33 cellular contexts compared by ENCODE assay signal in genomic region chr3:7927015-7927414, GRCh38.
"Had no signal": no experiment of that assay in that cellular context is flagged by ENCODE, and none has a peak within 500 bp of the region (broad histone marks: within the 10 kb centered on the region; RNA-seq: fewer than 3 reads in every experiment).

No MANE protein-coding gene starts in this region.

- H3K27me3 ChIP-seq: ascending aorta, cardiac muscle cell had no signal

- H3K4me1 ChIP-seq: ascending aorta had no signal

- DNase-seq: activated B cell treated with CpG ODN at 0.5 μM for 24 hours; activated CD4-positive, alpha-beta memory T cell treated with anti-CD3 and anti-CD28 coated beads for 36 hours; activated CD4-positive, alpha-beta T cell treated with anti-CD3 and anti-CD28 coated beads for 48 hours; activated CD4-positive, alpha-beta T cell treated with anti-CD3 and anti-CD28 coated beads, Interleukin-2, amount 50 U/mL, for 1 hour; activated CD4-positive, alpha-beta T cell treated with anti-CD3 and anti-CD28 coated beads, Interleukin-2, amount 50 U/mL, for 4 hours; activated CD4-positive, CD25-positive, alpha-beta regulatory T cell treated with anti-CD3 and anti-CD28 coated beads, Interleukin-2, amount 50 U/mL, for 72 hours; activated CD8-positive, alpha-beta memory T cell treated with anti-CD3 and anti-CD28 coated beads, Interleukin-2, amount 50 U/mL, for 4 hours; activated CD8-positive, alpha-beta T cell treated with anti-CD3 and anti-CD28 coated beads for 36 hours; activated effector memory CD4-positive, alpha-beta T cell treated with Interleukin-2 at 50 U/mL for 16 hours; activated gamma-delta T cell; activated naive CD4-positive, alpha-beta T cell treated with anti-CD3 and anti-CD28 coated beads, Interleukin-2, amount 10 ng/mL, durations not matched to agents 7 days and 5 days; activated naive CD4-positive, alpha-beta T cell treated with Interleukin-2 at 50 U/mL for 16 hours; activated T-cell treated with anti-CD3 and anti-CD28 coated beads for 4 hours; activated T-cell treated with anti-CD3 and anti-CD28 coated beads, Interleukin-2, amount 50 U/mL, for 1 hour; activated T-cell treated with anti-CD3 and anti-CD28 coated beads, Interleukin-2, amount 50 U/mL, for 4 hours; activated T-cell treated with anti-CD3 and anti-CD28 coated beads, Interleukin-2, amount 50 U/mL, for 72 hours; amygdala; anterior cingulate cortex; cerebellar nuclear complex; T-cell; T-helper 17 cell; T1000 had no signal

- H3K9me3 ChIP-seq: ascending aorta had no signal

- H3K4me1 Mint-ChIP-seq: activated B cell treated with CpG ODN at 0.5 μM for 24 hours; brain; central memory CD8-positive, alpha-beta T cell; T-helper 17 cell had no signal

- FAIRE-seq: bronchial epithelial cell, TTC549 had no signal

- H3K4me3 Mint-ChIP-seq: activated B cell treated with CpG ODN at 0.5 μM for 24 hours; activated CD4-positive, alpha-beta memory T cell treated with anti-CD3 and anti-CD28 coated beads for 36 hours; activated CD8-positive, alpha-beta T cell treated with anti-CD3 and anti-CD28 coated beads for 36 hours; activated naive CD4-positive, alpha-beta T cell treated with anti-CD3 and anti-CD28 coated beads, Interleukin-2, amount 10 ng/mL, durations not matched to agents 7 days and 5 days; activated naive CD4-positive, alpha-beta T cell treated with anti-CD3 and anti-CD28 coated beads, Interleukin-2, amount 50 U/mL, for 24 hours; activated naive CD8-positive, alpha-beta T cell; activated T-cell treated with anti-CD3 and anti-CD28 coated beads, Interleukin-2, amount 50 U/mL, for 4 hours; activated T-cell treated with anti-CD3 and anti-CD28 coated beads, Interleukin-2, amount 50 U/mL, for 72 hours; activated T-helper 1 cell treated with anti-CD3 and anti-CD28 coated beads, Interleukin-12 subunit alpha, Interleukin-12 subunit beta, Interleukin-2, Interleukin-4 antibody, amounts not matched to agents 30 ng/mL and 10 ng/mL and 1 ng/mL, durations not matched to agents 14 hours and 24 hours and 36 hours; brain; central memory CD8-positive, alpha-beta T cell; T-cell; T-helper 17 cell had no signal

- H3K36me3 ChIP-seq: ascending aorta, cardiac muscle cell had no signal

- H3K4me3 ChIP-seq: ascending aorta, cardiac muscle cell had no signal

- H3K27ac Mint-ChIP-seq: activated B cell treated with CpG ODN at 0.5 μM for 24 hours; activated CD4-positive, alpha-beta memory T cell treated with anti-CD3 and anti-CD28 coated beads for 36 hours; activated CD8-positive, alpha-beta T cell treated with anti-CD3 and anti-CD28 coated beads for 36 hours; activated naive CD4-positive, alpha-beta T cell treated with anti-CD3 and anti-CD28 coated beads, Interleukin-2, amount 10 ng/mL, durations not matched to agents 7 days and 5 days; activated naive CD8-positive, alpha-beta T cell; activated T-cell treated with anti-CD3 and anti-CD28 coated beads, Interleukin-2, amount 50 U/mL, for 72 hours; activated T-helper 1 cell treated with anti-CD3 and anti-CD28 coated beads, Interleukin-12 subunit alpha, Interleukin-12 subunit beta, Interleukin-2, Interleukin-4 antibody, amounts not matched to agents 30 ng/mL and 10 ng/mL and 1 ng/mL, durations not matched to agents 14 hours and 24 hours and 36 hours; activated T-helper 2 cell treated with anti-CD3 and anti-CD28 coated beads, Interferon-gamma antibody, Interleukin-2, Interleukin-4, amounts not matched to agents 10 μg/mL and 5 μg/mL and 100 μg/mL, durations not matched to agents 14 hours and 24 hours and 36 hours; T-helper 17 cell had no signal

- H3K36me3 Mint-ChIP-seq: activated CD4-positive, alpha-beta memory T cell treated with anti-CD3 and anti-CD28 coated beads for 36 hours; activated naive CD4-positive, alpha-beta T cell treated with anti-CD3 and anti-CD28 coated beads, Interleukin-2, amount 10 ng/mL, durations not matched to agents 7 days and 5 days; activated naive CD4-positive, alpha-beta T cell treated with anti-CD3 and anti-CD28 coated beads, Interleukin-2, amount 50 U/mL, for 24 hours; brain; T-cell had no signal

- ATAC-seq: activated CD8-positive, alpha-beta T cell treated with anti-CD3 and anti-CD28 coated beads for 36 hours; activated T-cell treated with anti-CD3 and anti-CD28 coated beads, Interleukin-2, amount 50 U/mL, for 72 hours; T-cell; T-helper 17 cell had no signal

- H3K27ac ChIP-seq: ascending aorta, cardiac muscle cell, VCaP had no signal

- H3K27me3 Mint-ChIP-seq: activated B cell treated with CpG ODN at 0.5 μM for 24 hours; activated CD4-positive, alpha-beta memory T cell treated with anti-CD3 and anti-CD28 coated beads for 36 hours; activated CD8-positive, alpha-beta T cell treated with anti-CD3 and anti-CD28 coated beads for 36 hours; activated naive CD4-positive, alpha-beta T cell treated with anti-CD3 and anti-CD28 coated beads, Interleukin-2, amount 10 ng/mL, durations not matched to agents 7 days and 5 days; activated naive CD4-positive, alpha-beta T cell treated with anti-CD3 and anti-CD28 coated beads, Interleukin-2, amount 50 U/mL, for 24 hours; activated naive CD8-positive, alpha-beta T cell; central memory CD8-positive, alpha-beta T cell; T-cell; T-helper 17 cell had no signal

- H3K9me3 Mint-ChIP-seq: activated B cell treated with CpG ODN at 0.5 μM for 24 hours; activated CD4-positive, alpha-beta memory T cell treated with anti-CD3 and anti-CD28 coated beads for 36 hours; activated CD8-positive, alpha-beta T cell treated with anti-CD3 and anti-CD28 coated beads for 36 hours; activated naive CD4-positive, alpha-beta T cell treated with anti-CD3 and anti-CD28 coated beads, Interleukin-2, amount 10 ng/mL, durations not matched to agents 7 days and 5 days; activated naive CD4-positive, alpha-beta T cell treated with anti-CD3 and anti-CD28 coated beads, Interleukin-2, amount 50 U/mL, for 24 hours; activated T-cell treated with anti-CD3 and anti-CD28 coated beads, Interleukin-2, amount 50 U/mL, for 4 hours; brain had no signal
